In the genomic region with DNA sequence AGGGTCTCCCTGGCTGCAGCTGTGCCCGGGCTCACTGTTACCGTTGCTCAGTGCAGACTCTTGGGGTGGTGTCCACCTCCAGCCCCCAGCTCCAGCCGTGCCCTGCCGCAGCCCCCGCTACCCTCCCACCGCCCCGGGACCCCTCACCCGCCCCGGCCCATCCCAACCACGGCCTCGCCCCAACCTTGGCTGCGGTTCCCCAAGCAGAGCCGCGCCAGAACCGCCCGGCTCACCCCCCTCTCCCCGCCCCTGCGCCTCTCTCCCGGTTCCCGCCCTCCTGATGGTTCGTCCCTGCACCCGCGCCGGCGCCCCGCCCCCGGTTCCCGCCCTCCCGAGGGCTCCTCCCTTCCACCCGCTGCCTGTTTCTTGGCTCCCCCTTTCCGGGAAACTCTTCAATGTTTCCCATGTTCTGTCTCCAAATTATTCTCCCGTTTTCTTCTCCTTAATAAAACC, we compare ENCODE assay signal across 8 cellular contexts. TPM values are rescaled to one million over a fixed set of nuclear protein-coding genes. Genes with fewer than 3 reads are reported as not detected.
A peak's percentile ranks its signal among the peaks of the same experiment; 100 is the strongest.
DNase-seq lines count a peak whose midpoint lies in the region; ATAC-seq and TF ChIP-seq lines count a peak whose summit lies in the region.

No MANE protein-coding gene starts in this region.

- H3K4me3 ChIP-seq in osteoblast (ENCODE audit: insufficient read depth, low read length), result peak overlapping the region; percentile 57
- peak overlapping the region; percentile 3 to 39 (median 22) for H3K4me3 ChIP-seq in transverse colon

- no peak for TF ChIP-seq EP300 in transverse colon (IDR thresholded peaks at IDR 0.05; ENCODE audit: low read depth)

- H3K4me1 ChIP-seq in osteoblast (ENCODE audit: insufficient read depth, low read length), result peaks cover 13% of the 10 kb centered on the region
- H3K4me1 ChIP-seq in transverse colon, result peaks cover 17 to 28% (median 21%) of the 10 kb centered on the region in 4 donors

- peak; percentile 75 to 76 for ATAC-seq in activated naive CD4-positive, alpha-beta T cell treated with anti-CD3 and anti-CD28 coated beads, Interleukin-2, amount 50 U/mL, for 72 hours
- ATAC-seq in Right ventricle myocardium inferior (peak; percentile 84), GM19395 (IDR thresholded peaks at IDR 0.05; ENCODE audit: unreplicated experiment) (no peak)

- H3K9me3 ChIP-seq in osteoblast (ENCODE audit: low read depth, low read length) (no peaks in the 10 kb centered on the region), transverse colon (no peaks in the 10 kb centered on the region)

- WGBS in transverse colon (ENCODE audit: low coverage in 1 of 2), 2 donors, result 4% methylated on average over 28 of the region's 32 CpGs; no CpG with 5 or more reads in 1 of the 2 donors

- H3K27ac Mint-ChIP-seq in activated naive CD4-positive, alpha-beta T cell treated with anti-CD3 and anti-CD28 coated beads, Interleukin-2, amount 50 U/mL, for 72 hours, result peak overlapping the region; percentile 11 to 63

- intact Hi-C loops in Right ventricle myocardium inferior (cut with DNase I), result no loop called here
- intact Hi-C loops in transverse colon (cut with DNase I; ENCODE audit: low total_unique reads), result no loop called here

- TF ChIP-seq POLR2A in transverse colon (IDR thresholded peaks at IDR 0.05), result no peak

- peak overlapping the region; percentile 78 for H3K4me2 ChIP-seq in osteoblast (ENCODE audit: insufficient read depth, low read length)

- in situ Hi-C loops in transverse colon (cut with MboI; ENCODE audit: low pct_ligation_motif_present in 1 of 4, low pct_unique_long_range_greater_than_20kb in 1 of 4, low sequenced_read_pairs in 3 of 4), result no loop called here

- DNase-seq in ELF-1 (ENCODE audit: low read depth, low spot score) (peak; percentile 59), HUDEP-2 (lab: John Stamatoyannopoulos, UW; ENCODE audit: unreplicated experiment in 76 of 76) (peak in 72 of 76 experiments; percentile 7 to 89 (median 74)), RPMI7951 (ENCODE audit: low read depth) (peak; percentile 76), Right ventricle myocardium inferior (ENCODE audit: missing footprints) (peak; percentile 90), osteoblast (ENCODE audit: insufficient read length, low spot score, missing footprints) (peak; percentile 97), transverse colon (peak; percentile 86)
- peak in 1 of 2 donors; percentile 64 for DNase-seq in activated naive CD4-positive, alpha-beta T cell treated with anti-CD3 and anti-CD28 coated beads, Interleukin-2, amount 50 U/mL, for 72 hours (ENCODE audit: low spot score in 2 of 2)

- no peaks in the 10 kb centered on the region for H3K9me3 Mint-ChIP-seq in activated naive CD4-positive, alpha-beta T cell treated with anti-CD3 and anti-CD28 coated beads, Interleukin-2, amount 50 U/mL, for 72 hours

- no peak for TF ChIP-seq CTCF in osteoblast (IDR thresholded peaks at IDR 0.05; ENCODE audit: extremely low read depth, low read depth, low read length)
- TF ChIP-seq CTCF in transverse colon (IDR thresholded peaks at IDR 0.05), result no peak

- H2AFZ ChIP-seq in osteoblast (ENCODE audit: low read length), result peak overlapping the region; percentile 78

- H3K27me3 ChIP-seq in osteoblast (ENCODE audit: insufficient read depth, low read length) (no peaks in the 10 kb centered on the region), transverse colon (peaks cover 8% of the 10 kb centered on the region)

- H3K27ac ChIP-seq in osteoblast (ENCODE audit: low read depth, low read length) (no peak overlapping the region), transverse colon (peak overlapping the region in 1 of 4 donors; percentile 28)

- no peaks in the 10 kb centered on the region for H3K36me3 ChIP-seq in osteoblast (ENCODE audit: insufficient read depth, low read length)
- H3K36me3 ChIP-seq in transverse colon, result no peaks in the 10 kb centered on the region

- no peaks in the 10 kb centered on the region for H4K20me1 ChIP-seq in osteoblast (ENCODE audit: insufficient read depth, low read length)

- H3K79me2 ChIP-seq in osteoblast (ENCODE audit: insufficient read depth, low read length), result no peaks in the 10 kb centered on the region

- H3K36me3 Mint-ChIP-seq in activated naive CD4-positive, alpha-beta T cell treated with anti-CD3 and anti-CD28 coated beads, Interleukin-2, amount 50 U/mL, for 72 hours, result no peaks in the 10 kb centered on the region

RNA-seq across cellular contexts. Expression of gene ANKRD10, which starts 40.3 kb away (rescaled TPM):
- 43.8 and 44.7 TPM in 2 replicates for total RNA-seq in RPMI7951 (2014; rRNA removed; shearing (Covaris generic))
- 100 to 1,000 TPM; 160 to 162 TPM for total RNA-seq in activated naive CD4-positive, alpha-beta T cell treated with anti-CD3 and anti-CD28 coated beads, Interleukin-2, amount 50 U/mL, for 72 hours
- total RNA-seq in Right ventricle myocardium inferior (48.6 TPM), osteoblast (128 and 156 TPM in 2 replicates), transverse colon (100 to 1,000 TPM; 124 to 286 (median 188) TPM)
